In the genomic region with DNA sequence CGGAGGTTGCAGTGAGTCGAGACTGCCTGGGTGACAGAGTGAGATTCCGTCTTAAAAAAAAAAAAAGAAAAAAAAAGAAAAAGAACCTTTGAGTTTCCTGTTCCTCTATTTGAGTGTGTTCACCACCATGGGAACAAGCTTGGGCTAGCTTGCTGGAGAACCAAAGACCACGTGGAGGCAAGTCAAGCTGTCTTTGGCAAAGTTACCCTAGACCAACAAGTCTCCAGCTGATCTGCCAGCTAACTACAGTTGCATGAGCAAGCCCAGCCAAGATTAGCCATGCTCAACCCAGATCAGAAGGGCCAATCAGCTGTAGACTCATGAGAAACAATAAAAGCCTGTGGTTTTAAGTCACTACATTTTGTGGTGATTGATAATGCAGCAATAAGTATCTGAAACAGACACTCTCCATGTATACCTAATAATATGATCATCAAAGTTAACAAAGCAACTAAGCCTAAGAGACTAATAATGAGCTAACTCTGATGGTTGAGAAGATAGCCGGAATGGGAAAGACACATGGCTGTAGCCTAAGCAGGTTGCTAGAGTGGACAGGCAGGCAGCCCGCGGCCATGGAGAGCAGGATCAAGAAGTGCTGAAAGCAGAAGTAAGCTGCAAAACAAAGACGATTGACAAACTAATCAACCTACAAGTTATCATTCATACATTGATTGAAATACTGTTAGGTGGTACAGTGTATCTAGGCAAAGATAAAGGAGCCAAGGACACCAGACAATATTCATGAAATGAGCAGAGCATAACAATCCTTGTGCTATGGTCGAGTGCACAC, we compare ENCODE assay signal across 20 cellular contexts. TPM values are rescaled to one million over a fixed set of nuclear protein-coding genes. Genes with fewer than 3 reads are reported as not detected.
"Had no signal": no experiment of that assay in that cellular context is flagged by ENCODE, and none has a peak within 500 bp of the region (broad histone marks: within the 10 kb centered on the region; RNA-seq: fewer than 3 reads in every experiment).

No MANE protein-coding gene starts in this region.

- H3K27ac ChIP-seq: ascending aorta, thyroid gland, WERI-Rb-1 had no signal

- H3K4me3 ChIP-seq: ascending aorta, thyroid gland had no signal

- H3K27me3 ChIP-seq: ascending aorta, thyroid gland had no signal

- ATAC-seq: activated T-cell treated with anti-CD3 and anti-CD28 coated beads, Interleukin-2, amount 50 U/mL, for 72 hours; left lobe of liver; stimulated activated naive B cell treated with anti-CD40 and anti-IgM and Interleukin-4, amounts not matched to agents 10 μg/mL and 1 μg/mL and 100 μg/mL, for 72 hours had no signal

- H3K36me3 ChIP-seq: ascending aorta, thyroid gland, WERI-Rb-1 had no signal

- DNase-seq: activated CD4-positive, alpha-beta T cell treated with anti-CD3 and anti-CD28 coated beads for 1 hour; activated CD8-positive, alpha-beta memory T cell treated with anti-CD3 and anti-CD28 coated beads for 24 hours; activated CD8-positive, alpha-beta memory T cell treated with anti-CD3 and anti-CD28 coated beads, Interleukin-2, amount 50 U/mL, for 48 hours; activated gamma-delta T cell; activated T-cell treated with anti-CD3 and anti-CD28 coated beads, Interleukin-2, amount 50 U/mL, for 72 hours; effector CD8-positive, alpha-beta T cell; foreskin fibroblast; hypothalamus; islet precursor cell; midbrain; nephron progenitor cell; nucleus accumbens; stimulated activated naive B cell treated with anti-CD40 and anti-IgM and Interleukin-4, amounts not matched to agents 10 μg/mL and 1 μg/mL and 100 μg/mL, for 72 hours; T-helper 2 cell; thyroid gland; WERI-Rb-1 had no signal

- H3K4me1 ChIP-seq: ascending aorta, thyroid gland had no signal

- H3K9me3 ChIP-seq: ascending aorta, thyroid gland had no signal

RNA-seq across cellular contexts. Expression of a gene that starts 29.5 kb away (rescaled TPM):
- total RNA-seq: activated T-cell treated with anti-CD3 and anti-CD28 coated beads, Interleukin-2, amount 50 U/mL, for 72 hours; ascending aorta; left lobe of liver; lung microvascular endothelial cell; progenitor cell of endocrine pancreas; thyroid gland had no signal
